Comparison of ENCODE assay signal across 8 cellular contexts in the genomic region with DNA sequence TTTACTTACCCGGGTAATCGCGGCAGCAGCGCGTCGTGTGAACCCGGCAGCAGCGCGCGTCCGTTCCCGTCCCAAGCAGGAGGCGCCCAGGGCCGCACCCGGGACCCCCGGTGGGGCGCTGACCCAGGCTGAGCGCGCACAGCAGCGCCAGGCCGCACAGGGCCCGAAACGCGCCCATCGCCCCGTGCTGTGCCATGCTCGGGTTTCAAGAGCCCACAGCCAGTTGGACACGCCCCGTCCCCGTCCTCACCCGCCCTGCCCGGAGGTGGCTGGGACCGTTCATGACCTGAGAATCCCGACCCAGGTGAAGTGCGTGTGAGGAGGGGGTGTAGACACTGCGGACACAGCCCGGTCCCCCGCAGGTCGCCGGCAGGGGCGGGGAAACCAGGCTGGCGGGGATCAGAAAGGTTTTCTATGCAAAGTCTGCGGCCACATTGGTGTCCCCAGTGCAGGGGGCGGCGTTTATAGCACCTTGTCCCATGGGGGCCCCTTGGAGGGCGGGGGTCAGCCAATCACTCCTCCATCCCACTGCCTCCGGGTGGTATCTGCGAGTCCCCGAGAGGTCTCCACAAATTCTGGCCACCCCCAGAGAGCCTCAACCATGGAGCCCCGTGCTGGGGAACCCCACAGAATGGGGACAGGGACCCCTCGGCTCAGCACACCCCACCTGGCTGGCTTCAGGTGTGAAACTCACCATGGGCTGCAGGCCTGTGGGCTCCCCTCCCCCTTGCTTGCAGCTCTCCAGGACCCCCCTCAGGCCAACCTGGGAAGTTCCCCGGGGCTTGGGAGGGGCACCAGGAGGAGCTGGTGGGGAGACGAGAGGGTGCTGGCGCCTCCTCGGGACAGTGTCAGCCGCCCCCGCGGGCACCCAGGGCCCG. TPM values are rescaled to one million over a fixed set of nuclear protein-coding genes. Genes with fewer than 3 reads are reported as not detected.
A peak's percentile ranks its signal among the peaks of the same experiment; 100 is the strongest.
DNase-seq lines count a peak whose midpoint lies in the region; ATAC-seq and TF ChIP-seq lines count a peak whose summit lies in the region.

A gene with protein sequence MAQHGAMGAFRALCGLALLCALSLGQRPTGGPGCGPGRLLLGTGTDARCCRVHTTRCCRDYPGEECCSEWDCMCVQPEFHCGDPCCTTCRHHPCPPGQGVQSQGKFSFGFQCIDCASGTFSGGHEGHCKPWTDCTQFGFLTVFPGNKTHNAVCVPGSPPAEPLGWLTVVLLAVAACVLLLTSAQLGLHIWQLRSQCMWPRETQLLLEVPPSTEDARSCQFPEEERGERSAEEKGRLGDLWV (minus strand): TSS at position 217 of the 878 bp plus-strand sequence. CDS start 21 bp downstream, at position 196.

- peaks cover 54% of the 10 kb centered on the region for H3K4me1 ChIP-seq in CD4-positive, CD25-positive, alpha-beta regulatory T cell (ENCODE audit: control insufficient read depth, insufficient read depth, low read length, poor library complexity, severe bottlenecking)
- H3K4me1 ChIP-seq in KMS-11 (ENCODE audit: low read depth, poor library complexity, severe bottlenecking) (peaks cover 26% of the 10 kb centered on the region), urinary bladder (ENCODE audit: insufficient read depth) (no peaks in the 10 kb centered on the region)

- H3K36me3 Mint-ChIP-seq in CD4-positive, CD25-positive, alpha-beta regulatory T cell, result no peaks in the 10 kb centered on the region
- no peaks in the 10 kb centered on the region for H3K36me3 Mint-ChIP-seq in activated naive CD4-positive, alpha-beta T cell treated with anti-CD3 and anti-CD28 coated beads, Interleukin-2, amount 10 ng/mL, durations not matched to agents 7 days and 5 days

- WGBS in urinary bladder, result 21% methylated on average over 59 of the region's 59 CpGs

- H3K27ac ChIP-seq in CD4-positive, CD25-positive, alpha-beta regulatory T cell (ENCODE audit: insufficient read depth, low read length, poor library complexity, severe bottlenecking), result peak within 1 kb of the TSS; percentile 88
- H3K27ac ChIP-seq in KMS-11 (no peak within 1 kb of the TSS), urinary bladder (ENCODE audit: low read depth) (no peak within 1 kb of the TSS)

- H3K9me3 ChIP-seq in CD4-positive, CD25-positive, alpha-beta regulatory T cell (ENCODE audit: control insufficient read depth in 2 of 2, low read length in 2 of 2), result no peaks in the 10 kb centered on the region

- peak within 1 kb of the TSS; percentile 70 to 91 (median 78) for H3K4me3 Mint-ChIP-seq in CD4-positive, CD25-positive, alpha-beta regulatory T cell
- H3K4me3 Mint-ChIP-seq in activated naive CD4-positive, alpha-beta T cell treated with anti-CD3 and anti-CD28 coated beads, Interleukin-2, amount 10 ng/mL, durations not matched to agents 7 days and 5 days, result peak within 1 kb of the TSS; percentile 12

- peaks cover 7% of the 10 kb centered on the region for H3K27me3 Mint-ChIP-seq in CD4-positive, CD25-positive, alpha-beta regulatory T cell
- H3K27me3 Mint-ChIP-seq in activated naive CD4-positive, alpha-beta T cell treated with anti-CD3 and anti-CD28 coated beads, Interleukin-2, amount 10 ng/mL, durations not matched to agents 7 days and 5 days, result peaks cover 76% of the 10 kb centered on the region

- H3K4me2 ChIP-seq in KMS-11, result peak within 1 kb of the TSS; percentile 5; the same call in 1 of the 2 replicates

- H3K4me3 ChIP-seq in CD4-positive, CD25-positive, alpha-beta regulatory T cell (ENCODE audit: low read depth, low read length), result no peak within 1 kb of the TSS
- H3K4me3 ChIP-seq in KMS-11 (IDR thresholded peaks at IDR 0.05; ENCODE audit: insufficient read depth, low read depth, low read length) (no peak within 1 kb of the TSS), urinary bladder (ENCODE audit: low read depth, low read length) (peak within 1 kb of the TSS; percentile 4)

- H3K36me3 ChIP-seq in CD4-positive, CD25-positive, alpha-beta regulatory T cell (ENCODE audit: control insufficient read depth, insufficient read depth, low read length), result no peaks in the 10 kb centered on the region
- H3K36me3 ChIP-seq in KMS-11 (ENCODE audit: insufficient read depth) (no peaks in the 10 kb centered on the region), urinary bladder (ENCODE audit: insufficient read depth) (no peaks in the 10 kb centered on the region)

- peak in 2 of 3 donors; percentile 45 to 60 for DNase-seq in CD4-positive, CD25-positive, alpha-beta regulatory T cell
- DNase-seq in activated naive CD4-positive, alpha-beta T cell treated with anti-CD3 and anti-CD28 coated beads, Interleukin-2, amount 10 ng/mL, durations not matched to agents 7 days and 5 days, result peak; percentile 51
- DNase-seq in left lobe of liver (ENCODE audit: low spot score), result no peak
- DNase-seq in pons (ENCODE audit: low spot score), result no peak
- no peak for DNase-seq in activated gamma-delta T cell treated with Interleukin-2 at 50 U/mL for 16 hours

- no peaks in the 10 kb centered on the region for H3K79me2 ChIP-seq in KMS-11 (ENCODE audit: insufficient read depth, low read depth)

- H3K9me3 Mint-ChIP-seq in CD4-positive, CD25-positive, alpha-beta regulatory T cell, result no peaks in the 10 kb centered on the region
- H3K9me3 Mint-ChIP-seq in activated naive CD4-positive, alpha-beta T cell treated with anti-CD3 and anti-CD28 coated beads, Interleukin-2, amount 10 ng/mL, durations not matched to agents 7 days and 5 days, result no peaks in the 10 kb centered on the region

- ATAC-seq in CD4-positive, CD25-positive, alpha-beta regulatory T cell (ENCODE audit: low read depth in 2 of 2), result no peak
- ATAC-seq in left lobe of liver (peak; percentile 58), GM21360 (IDR thresholded peaks at IDR 0.05; ENCODE audit: unreplicated experiment) (no peak)

- TF ChIP-seq CTCF in KMS-11 (conservative IDR thresholded peaks at IDR 0.05; ENCODE audit: low read depth, low read length), result no peak

- no peak within 1 kb of the TSS for H2AFZ ChIP-seq in KMS-11 (ENCODE audit: low read depth)

- H3K4me1 Mint-ChIP-seq in CD4-positive, CD25-positive, alpha-beta regulatory T cell, result peaks cover 0 to 31% (median 12%) of the 10 kb centered on the region in 4 donors
- H3K4me1 Mint-ChIP-seq in activated naive CD4-positive, alpha-beta T cell treated with anti-CD3 and anti-CD28 coated beads, Interleukin-2, amount 10 ng/mL, durations not matched to agents 7 days and 5 days, result peaks cover 21% of the 10 kb centered on the region

- H3K27me3 ChIP-seq in CD4-positive, CD25-positive, alpha-beta regulatory T cell (ENCODE audit: control insufficient read depth, insufficient read depth, low read length), result no peaks in the 10 kb centered on the region
- H3K27me3 ChIP-seq in KMS-11 (ENCODE audit: insufficient read depth, low read depth), result peaks cover 69% of the 10 kb centered on the region

- H3K27ac Mint-ChIP-seq in CD4-positive, CD25-positive, alpha-beta regulatory T cell, result peak within 1 kb of the TSS in 2 of 3 donors; percentile 74 to 75
- H3K27ac Mint-ChIP-seq in activated naive CD4-positive, alpha-beta T cell treated with anti-CD3 and anti-CD28 coated beads, Interleukin-2, amount 10 ng/mL, durations not matched to agents 7 days and 5 days, result no peak within 1 kb of the TSS

- no peaks in the 10 kb centered on the region for H4K20me1 ChIP-seq in KMS-11 (ENCODE audit: insufficient read depth)

- no peak within 1 kb of the TSS for H3K9ac ChIP-seq in KMS-11

- CTCF ChIA-PET in activated naive CD4-positive, alpha-beta T cell treated with anti-CD3 and anti-CD28 coated beads, Interleukin-2, amount 10 ng/mL, durations not matched to agents 7 days and 5 days (lab: Charles Lee), result interaction anchor here (1.3 kb wide), 1 partner anchor 84 kb away, joined by 4 read pairs; no protein-coding TSS in a partner anchor

RNA-seq across cellular contexts. Expression of the gene that starts here (rescaled TPM):
- 47.8 TPM for total RNA-seq in CD4-positive, CD25-positive, alpha-beta regulatory T cell
- polyA plus RNA-seq in CD4-positive, CD25-positive, alpha-beta regulatory T cell, result 10 to 100 TPM; 17.4 to 54.5 (median 25.2) TPM
- total RNA-seq in left lobe of liver (not detected), urinary bladder (not detected)
- polyA plus RNA-seq in urinary bladder, result 0.77 TPM

Comparison
In these comparisons a context has a peak if more than half of its experiments do, and no peak if none do; other contexts are left out.
1. RNA of the gene that starts here (total RNA-seq): 47.8 TPM in CD4-positive, CD25-positive, alpha-beta regulatory T cell (single experiment); not detected in left lobe of liver (single experiment) and not detected in urinary bladder (single experiment); every median in the first group is over 10 times any median in the second.
2. RNA of the gene that starts here (polyA plus RNA-seq): 17.4 to 54.5 TPM in CD4-positive, CD25-positive, alpha-beta regulatory T cell; 0.77 TPM in urinary bladder (single experiment); every median in the first group is over 10 times any median in the second.
3. Peak in ATAC-seq in left lobe of liver; RNA of the gene not detected or under 1 TPM.
4. DNase-seq: peak in CD4-positive, CD25-positive, alpha-beta regulatory T cell (2 of 3) and activated naive CD4-positive, alpha-beta T cell treated with anti-CD3 and anti-CD28 coated beads, Interleukin-2, amount 10 ng/mL, durations not matched to agents 7 days and 5 days (single experiment); none in left lobe of liver (single experiment), pons (single experiment) and activated gamma-delta T cell treated with Interleukin-2 at 50 U/mL for 16 hours (single experiment).